ENCODE assay signal across 22 cellular contexts in the genomic region with DNA sequence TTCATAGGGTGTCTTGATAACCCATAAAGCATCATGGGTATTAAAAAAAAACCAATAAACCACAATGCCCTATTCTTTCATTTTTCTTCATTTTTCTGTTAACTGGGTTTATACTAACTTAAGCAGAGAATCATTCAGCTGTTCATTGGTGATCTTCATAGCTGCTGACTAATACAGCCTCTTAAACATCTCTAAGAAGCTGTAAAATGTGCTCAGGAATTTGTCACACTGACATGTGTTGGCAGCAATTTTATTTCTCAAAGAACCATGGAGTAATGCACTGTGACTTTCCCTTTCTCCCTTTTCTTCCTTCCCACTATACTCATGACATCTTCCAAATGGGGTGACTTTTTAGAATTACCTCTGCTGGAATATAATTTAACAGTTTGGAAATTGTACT.
"Had no signal": no experiment of that assay in that cellular context is flagged by ENCODE, and none has a peak within 500 bp of the region (broad histone marks: within the 10 kb centered on the region; RNA-seq: fewer than 3 reads in every experiment).

No MANE protein-coding gene starts in this region.

- H3K9me3 ChIP-seq: ascending aorta, esophagus squamous epithelium, left ventricle myocardium inferior, pancreas, spleen, testis had no signal

- H3K4me3 ChIP-seq: ascending aorta, esophagus squamous epithelium, left ventricle myocardium inferior, pancreas, spleen, testis had no signal

- FAIRE-seq: frontal cortex, keratinocyte, pancreas had no signal

- H3K27ac ChIP-seq: ascending aorta, esophagus squamous epithelium, left ventricle myocardium inferior, pancreas, spleen, testis, WERI-Rb-1 had no signal

- H3K27me3 ChIP-seq: ascending aorta, esophagus squamous epithelium, pancreas, spleen, testis had no signal

- DNase-seq: activated CD4-positive, alpha-beta T cell treated with anti-CD3 and anti-CD28 coated beads, Interleukin-2, amount 50 U/mL, for 4 hours; activated effector memory CD4-positive, alpha-beta T cell treated with anti-CD3 and anti-CD28 coated beads, Interleukin-2, amount 50 U/mL, for 16 hours; activated T-cell treated with anti-CD3 and anti-CD28 coated beads, Interleukin-2, amount 50 U/mL, for 72 hours; dermis blood vessel endothelial cell; effector memory CD8-positive, alpha-beta T cell; esophagus squamous epithelium; hypothalamus; left ventricle myocardium inferior; mammary epithelial cell; naive thymus-derived CD8-positive, alpha-beta T cell; pancreas; spleen; stimulated activated CD4-positive, alpha-beta T cell treated with anti-CD3 and anti-CD28 coated beads, Interleukin-4, amount 100 ng/mL, for 4 hours; SW 1271; T-helper 2 cell; testis; WERI-Rb-1 had no signal

- ATAC-seq: activated T-cell treated with anti-CD3 and anti-CD28 coated beads, Interleukin-2, amount 50 U/mL, for 72 hours; effector memory CD8-positive, alpha-beta T cell; naive thymus-derived CD8-positive, alpha-beta T cell; pancreas; sciatic nerve; stimulated activated memory B cell treated with anti-CD40 and anti-IgM and Interleukin-4, amounts not matched to agents 10 μg/mL and 1 μg/mL and 100 μg/mL, for 72 hours had no signal

- H3K4me1 ChIP-seq: ascending aorta, esophagus squamous epithelium, left ventricle myocardium inferior, pancreas, spleen, testis had no signal

- H3K36me3 ChIP-seq: ascending aorta, esophagus squamous epithelium, left ventricle myocardium inferior, pancreas, spleen, WERI-Rb-1 had no signal
